8 cellular contexts compared by ENCODE assay signal in the genomic region with DNA sequence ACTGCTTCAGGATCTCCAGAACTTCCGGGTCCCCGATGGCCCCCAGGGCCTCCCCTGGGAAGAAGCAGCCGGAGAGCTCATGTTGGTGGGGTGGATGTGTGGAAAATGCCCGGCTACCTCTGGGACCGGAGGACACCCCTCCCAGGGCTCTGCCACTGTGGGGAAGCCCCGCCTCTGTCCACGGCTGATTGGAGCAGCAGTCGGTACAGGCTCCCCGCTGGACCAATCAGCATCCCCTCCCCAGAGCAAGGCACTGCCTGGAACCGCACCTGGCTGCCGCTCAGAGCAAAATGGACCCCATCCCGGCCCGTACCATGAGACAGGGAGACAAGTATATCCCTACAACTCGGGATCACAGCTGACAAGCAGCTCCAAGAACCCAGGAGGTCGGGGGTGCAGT. TPM values are rescaled to one million over a fixed set of nuclear protein-coding genes. Genes with fewer than 3 reads are reported as not detected.
DNase-seq lines count a peak whose midpoint lies in the region; ATAC-seq, FAIRE-seq and TF ChIP-seq lines count a peak whose summit lies in the region.

No MANE protein-coding gene starts in this region.

- H3K27me3 ChIP-seq in HCT116 (ENCODE audit: insufficient read depth, low read length) (no peaks in the 10 kb centered on the region), HepG2 (ENCODE audit: control insufficient read depth in 1 of 2, insufficient read depth in 2 of 2, low read length in 2 of 2) (no peaks in the 10 kb centered on the region; a peak in 1 of 5 replicates)

- H3K9me2 ChIP-seq in HCT116 (ENCODE audit: insufficient read depth) = no peaks in the 10 kb centered on the region

- 93% methylated on average over 6 of the region's 15 CpGs for WGBS in HepG2 (ENCODE audit: low lambda C conversion rate)

- TF ChIP-seq EP300 in HepG2 (IDR thresholded peaks at IDR 0.05; ENCODE audit: low read depth in 2 of 2, low read length in 2 of 2) (no peak), HepG2 (CRISPR knock-in tag; IDR thresholded peaks at IDR 0.05; ENCODE audit: borderline replicate concordance) (no peak)

- H3K4me2 ChIP-seq in HCT116 (ENCODE audit: low read length) (no peak overlapping the region), HepG2 (ENCODE audit: low read depth, low read length) (no peak overlapping the region)

- TF ChIP-seq CTCF in HCT116 (IDR thresholded peaks at IDR 0.05 in 2 of 3, conservative IDR thresholded peaks at IDR 0.05 in 1 of 3; ENCODE audit: borderline replicate concordance in 1 of 3, insufficient read depth in 1 of 3, low read depth in 2 of 3, low read length in 2 of 3) = no peak
- TF ChIP-seq CTCF in HepG2 (CRISPR knock-in tag; IDR thresholded peaks at IDR 0.05) = no peak

- TF ChIP-seq RAD21 in HCT116 (IDR thresholded peaks at IDR 0.05; ENCODE audit: low read depth) = no peak
- no peak for TF ChIP-seq RAD21 in HepG2 (CRISPR knock-in tag; IDR thresholded peaks at IDR 0.05)

- BruUV-seq in HCT116 (replicated peaks; lab: Mats Ljungman, UMichigan) (no TSS peak), HepG2 (replicated peaks; lab: Mats Ljungman, UMichigan) (no TSS peak)

- H3K27ac Mint-ChIP-seq in activated T-helper 2 cell treated with anti-CD3 and anti-CD28 coated beads, Interferon-gamma antibody, Interleukin-2, Interleukin-4, amounts not matched to agents 10 μg/mL and 5 μg/mL and 100 μg/mL, durations not matched to agents 14 hours and 24 hours and 36 hours = no peak overlapping the region

- no peaks in the 10 kb centered on the region for H3K9me3 ChIP-seq in HCT116 (ENCODE audit: control insufficient read depth in 1 of 2, insufficient read depth in 1 of 2, low read depth in 1 of 2, low read length in 2 of 2)
- no peaks in the 10 kb centered on the region for H3K9me3 ChIP-seq in HepG2 (ENCODE audit: low read length)

- CTCF ChIA-PET in HCT116 (lab: Charles Lee) (interaction anchor here (1.3 kb wide), 1 partner anchor 9 kb away, joined by 6 read pairs; no protein-coding TSS in a partner anchor), HepG2 (lab: Yijun Ruan, JAX; ENCODE audit: low intra/inter-chr PET ratio, low total read pairs) (no interaction called here)

- H4K20me1 ChIP-seq in HCT116 (ENCODE audit: insufficient read depth) = no peaks in the 10 kb centered on the region
- no peaks in the 10 kb centered on the region for H4K20me1 ChIP-seq in HepG2 (ENCODE audit: insufficient read depth, low read length)

- H3K4me3 Mint-ChIP-seq in activated T-helper 2 cell treated with anti-CD3 and anti-CD28 coated beads, Interferon-gamma antibody, Interleukin-2, Interleukin-4, amounts not matched to agents 10 μg/mL and 5 μg/mL and 100 μg/mL, durations not matched to agents 14 hours and 24 hours and 36 hours (ENCODE audit: low read depth) = peak overlapping the region; percentile 21

- H3K79me2 ChIP-seq in HCT116 (ENCODE audit: insufficient read depth, low read length) (peaks cover 24% of the 10 kb centered on the region), HepG2 (ENCODE audit: insufficient read depth, low read length) (peaks cover 15% of the 10 kb centered on the region)

- no peaks in the 10 kb centered on the region for H3K27me3 Mint-ChIP-seq in activated T-helper 2 cell treated with anti-CD3 and anti-CD28 coated beads, Interferon-gamma antibody, Interleukin-2, Interleukin-4, amounts not matched to agents 10 μg/mL and 5 μg/mL and 100 μg/mL, durations not matched to agents 14 hours and 24 hours and 36 hours (ENCODE audit: low read depth)

- no peak for FAIRE-seq in HepG2 (lab: Jason Lieb, UNC)

- in situ Hi-C loops in HepG2 (cut with HindIII; ENCODE audit: extremely low pct_ligation_motif_present, low pct_unique_long_range_greater_than_20kb) = no loop called here

- intact Hi-C loops in HCT116 (cut with micrococcal nuclease) (no loop called here), HepG2 (cut with micrococcal nuclease; ENCODE audit: unreplicated experiment) (no loop called here)
- intact Hi-C loops in activated T-helper 2 cell treated with anti-CD3 and anti-CD28 coated beads, Interferon-gamma antibody, Interleukin-2, Interleukin-4, amounts not matched to agents 10 μg/mL and 5 μg/mL and 100 μg/mL, durations not matched to agents 14 hours and 24 hours and 36 hours (cut with micrococcal nuclease) = no loop called here

- POLR2A ChIA-PET in HCT116 (lab: Charles Lee) = interaction anchor here (1.2 kb wide), 1 partner anchor 9 kb away, joined by 3 read pairs; no protein-coding TSS in a partner anchor
- POLR2A ChIA-PET in HepG2 (lab: Yijun Ruan, JAX) = interaction anchor here (1.0 kb wide), 1 partner anchor 13 kb away, joined by 3 read pairs; a partner anchor contains a TSS

- H2AFZ ChIP-seq in HCT116 (ENCODE audit: low read depth, low read length, poor library complexity, severe bottlenecking) (no peak overlapping the region), HepG2 (ENCODE audit: low read length) (no peak overlapping the region)

- ATAC-seq in HCT116 (peak; percentile 98), HepG2 (peak; percentile 40), GM19395 (IDR thresholded peaks at IDR 0.05; ENCODE audit: unreplicated experiment) (no peak)

- peaks cover 45% of the 10 kb centered on the region for H3K36me3 Mint-ChIP-seq in activated T-helper 2 cell treated with anti-CD3 and anti-CD28 coated beads, Interferon-gamma antibody, Interleukin-2, Interleukin-4, amounts not matched to agents 10 μg/mL and 5 μg/mL and 100 μg/mL, durations not matched to agents 14 hours and 24 hours and 36 hours (ENCODE audit: low read depth)

- H3K36me3 ChIP-seq in HCT116 (ENCODE audit: control insufficient read depth in 1 of 2, insufficient read depth in 2 of 2, low read length in 2 of 2) (peaks cover 2 to 22% of the 10 kb centered on the region in 2 experiments; a peak in 3 of 4 replicates), HepG2 (replicated peaks in 1 of 2; ENCODE audit: control insufficient read depth in 1 of 2, insufficient read depth in 2 of 2, low read length in 2 of 2) (peaks cover 11 to 50% of the 10 kb centered on the region in 2 experiments; a peak in 4 of 5 replicates)

- RAD21 ChIA-PET in HCT116 (lab: Charles Lee; ENCODE audit: low non-redundant PET in 1 of 2, low total read pairs in 2 of 2, uncharacterized antibody in 2 of 2, unreplicated experiment in 2 of 2) = no interaction called here

- TF ChIP-seq POLR2A in HCT116 (IDR thresholded peaks at IDR 0.05; ENCODE audit: borderline replicate concordance, extremely low read depth, insufficient read depth, insufficient read length) = no peak
- TF ChIP-seq POLR2A in HepG2 (IDR thresholded peaks at IDR 0.05; ENCODE audit: insufficient read depth in 1 of 2, low read depth in 2 of 2, low read length in 2 of 2) = no peak

- peaks cover 5% of the 10 kb centered on the region for H3K4me1 Mint-ChIP-seq in activated T-helper 2 cell treated with anti-CD3 and anti-CD28 coated beads, Interferon-gamma antibody, Interleukin-2, Interleukin-4, amounts not matched to agents 10 μg/mL and 5 μg/mL and 100 μg/mL, durations not matched to agents 14 hours and 24 hours and 36 hours (ENCODE audit: low read depth)

- H3K9me3 Mint-ChIP-seq in activated T-helper 2 cell treated with anti-CD3 and anti-CD28 coated beads, Interferon-gamma antibody, Interleukin-2, Interleukin-4, amounts not matched to agents 10 μg/mL and 5 μg/mL and 100 μg/mL, durations not matched to agents 14 hours and 24 hours and 36 hours = no peaks in the 10 kb centered on the region

- H3K27ac ChIP-seq in HCT116 (ENCODE audit: low read depth, low read length) (no peak overlapping the region), HepG2 (ENCODE audit: extremely low read length, insufficient read depth, low read length) (no peak overlapping the region)

- H3K4me3 ChIP-seq in HCT116 (replicated peaks in 1 of 2; ENCODE audit: low read depth in 1 of 2, low read length in 2 of 2) (no peak overlapping the region), HepG2 (replicated peaks in 1 of 3; ENCODE audit: insufficient read depth in 1 of 3, low read depth in 2 of 3, low read length in 3 of 3) (no peak overlapping the region)

- DNase-seq in AG08396 (ENCODE audit: low spot score) (peak; percentile 87), HCT116 (ENCODE audit: low read depth, low spot score) (no peak), HepG2 (ENCODE audit: low spot score) (no peak), NCI-H1694 (lab: John Stamatoyannopoulos, UW) (no peak), activated gamma-delta T cell (lab: John Stamatoyannopoulos, UW) (no peak), NCI-H1092 (lab: John Stamatoyannopoulos, UW) (no peak)
- DNase-seq in activated T-helper 2 cell treated with anti-CD3 and anti-CD28 coated beads, Interferon-gamma antibody, Interleukin-2, Interleukin-4, amounts not matched to agents 10 μg/mL and 5 μg/mL and 100 μg/mL, durations not matched to agents 14 hours and 24 hours and 36 hours (ENCODE audit: low spot score) = no peak

- H3K9ac ChIP-seq in HCT116 (ENCODE audit: low read length) (no peak overlapping the region), HepG2 (ENCODE audit: insufficient read depth, low read depth, low read length) (no peak overlapping the region)

- H3K4me1 ChIP-seq in HCT116 (ENCODE audit: control insufficient read depth in 1 of 2, insufficient read depth in 2 of 2, low read length in 2 of 2) (peaks cover 2% of the 10 kb centered on the region in 2 experiments; a peak in 2 of 4 replicates), HepG2 (ENCODE audit: insufficient read depth, low read length) (peaks cover 16% of the 10 kb centered on the region)

RNA-seq across cellular contexts. Expression of a gene that starts 6.4 kb away (rescaled TPM):
- total RNA-seq in HCT116 (2021; ENCODE audit: unreplicated experiment) (20.9 TPM), HepG2 (2016; rRNA removed; fragmentation: Illumina TruSeq; extraction: Trizol) (10.3 and 13.7 TPM in 2 replicates)
- 15.9 and 20.8 TPM in 2 replicates for polyA plus RNA-seq in HCT116 (2012)
- total RNA-seq in activated T-helper 2 cell treated with anti-CD3 and anti-CD28 coated beads, Interferon-gamma antibody, Interleukin-2, Interleukin-4, amounts not matched to agents 10 μg/mL and 5 μg/mL and 100 μg/mL, durations not matched to agents 14 hours and 24 hours and 36 hours = 19.7 and 20.6 TPM in 2 replicates
- total RNA-seq in HepG2 (2016; cell fraction: cytosol; rRNA removed; fragmentation: Illumina TruSeq; extraction: Trizol; ENCODE audit: low read depth) = 2.2 TPM in 2 replicates
- 10.1 and 13.2 TPM in 2 replicates for total RNA-seq in HepG2 (2016; cell fraction: insoluble cytoplasmic fraction; rRNA removed; fragmentation: Illumina TruSeq; extraction: Trizol)
- total RNA-seq in HepG2 (2016; cell fraction: membrane; rRNA removed; fragmentation: Illumina TruSeq; extraction: Trizol) = 5.2 and 7.2 TPM in 2 replicates
- total RNA-seq in HepG2 (2016; cell fraction: nucleus; rRNA removed; fragmentation: Illumina TruSeq; extraction: Trizol) = 5.0 and 6.8 TPM in 2 replicates
- 3.5 and 4.8 TPM in 2 replicates for polyA plus RNA-seq in HepG2 (2011; rRNA removed)
- 4.6 and 9.1 TPM in 2 replicates for polyA plus RNA-seq in HepG2 (2011; cell fraction: cytosol; rRNA removed)
- 7.4 and 8.4 TPM in 2 replicates for polyA plus RNA-seq in HepG2 (2011; cell fraction: nucleus; rRNA removed)
- 4.7 and 7.0 TPM in 2 replicates for polyA plus RNA-seq in HepG2 (2012)
- polyA plus RNA-seq in HepG2 (2016; cell fraction: cytosol; fragmentation: Illumina TruSeq; extraction: Trizol; ENCODE audit: low read depth) = 1.5 and 2.2 TPM in 2 replicates
- polyA plus RNA-seq in HepG2 (2016; cell fraction: insoluble cytoplasmic fraction; fragmentation: Illumina TruSeq; extraction: Trizol; ENCODE audit: low read depth) = 12.2 and 13.2 TPM in 2 replicates
- polyA plus RNA-seq in HepG2 (2016; cell fraction: membrane; fragmentation: Illumina TruSeq; extraction: Trizol; ENCODE audit: low read depth) = 3.7 and 4.3 TPM in 2 replicates
- polyA plus RNA-seq in HepG2 (2016; cell fraction: nucleus; fragmentation: Illumina TruSeq; extraction: Trizol; ENCODE audit: insufficient read depth, low read depth) = 10.0 and 11.0 TPM in 2 replicates
- 5.5 and 8.1 TPM in 2 replicates for polyA minus RNA-seq in HepG2 (2011; rRNA and poly(A)+ RNA removed; ENCODE audit: low replicate concordance)
- 4.5 and 6.8 TPM in 2 replicates for polyA minus RNA-seq in HepG2 (2011; cell fraction: cytosol; rRNA and poly(A)+ RNA removed)
- polyA minus RNA-seq in HepG2 (2011; cell fraction: nucleus; rRNA and poly(A)+ RNA removed) = 3.5 and 5.0 TPM in 2 replicates

RNA-seq across cellular contexts. Expression of a gene that starts 10.8 kb away (rescaled TPM):
- total RNA-seq in HCT116 (2021; ENCODE audit: unreplicated experiment) (not detected), HepG2 (2016; rRNA removed; fragmentation: Illumina TruSeq; extraction: Trizol) (not detected in 2 replicates)
- not detected in 2 replicates for polyA plus RNA-seq in HCT116 (2012)
- not detected in 2 replicates for total RNA-seq in activated T-helper 2 cell treated with anti-CD3 and anti-CD28 coated beads, Interferon-gamma antibody, Interleukin-2, Interleukin-4, amounts not matched to agents 10 μg/mL and 5 μg/mL and 100 μg/mL, durations not matched to agents 14 hours and 24 hours and 36 hours
- total RNA-seq in HepG2 (2016; cell fraction: cytosol; rRNA removed; fragmentation: Illumina TruSeq; extraction: Trizol; ENCODE audit: low read depth) = not detected in 2 replicates
- total RNA-seq in HepG2 (2016; cell fraction: insoluble cytoplasmic fraction; rRNA removed; fragmentation: Illumina TruSeq; extraction: Trizol) = not detected in 2 replicates
- not detected in 2 replicates for total RNA-seq in HepG2 (2016; cell fraction: membrane; rRNA removed; fragmentation: Illumina TruSeq; extraction: Trizol)
- not detected in 2 replicates for total RNA-seq in HepG2 (2016; cell fraction: nucleus; rRNA removed; fragmentation: Illumina TruSeq; extraction: Trizol)
- not detected in 2 replicates for polyA plus RNA-seq in HepG2 (2011; rRNA removed)
- polyA plus RNA-seq in HepG2 (2011; cell fraction: cytosol; rRNA removed) = not detected in 2 replicates
- polyA plus RNA-seq in HepG2 (2011; cell fraction: nucleus; rRNA removed) = not detected in 2 replicates
- polyA plus RNA-seq in HepG2 (2012) = not detected in 2 replicates
- polyA plus RNA-seq in HepG2 (2016; cell fraction: cytosol; fragmentation: Illumina TruSeq; extraction: Trizol; ENCODE audit: low read depth) = not detected in 2 replicates
- polyA plus RNA-seq in HepG2 (2016; cell fraction: insoluble cytoplasmic fraction; fragmentation: Illumina TruSeq; extraction: Trizol; ENCODE audit: low read depth) = not detected in 2 replicates
- polyA plus RNA-seq in HepG2 (2016; cell fraction: membrane; fragmentation: Illumina TruSeq; extraction: Trizol; ENCODE audit: low read depth) = not detected in 2 replicates
- polyA plus RNA-seq in HepG2 (2016; cell fraction: nucleus; fragmentation: Illumina TruSeq; extraction: Trizol; ENCODE audit: insufficient read depth, low read depth) = not detected in 2 replicates
- not detected in 2 replicates for polyA minus RNA-seq in HepG2 (2011; rRNA and poly(A)+ RNA removed; ENCODE audit: low replicate concordance)
- polyA minus RNA-seq in HepG2 (2011; cell fraction: cytosol; rRNA and poly(A)+ RNA removed) = not detected in 2 replicates
- polyA minus RNA-seq in HepG2 (2011; cell fraction: nucleus; rRNA and poly(A)+ RNA removed) = not detected in 2 replicates

RNA-seq across cellular contexts. Expression of a gene that starts 12.1 kb away (rescaled TPM):
- total RNA-seq in HCT116 (2021; ENCODE audit: unreplicated experiment) (60.3 TPM), HepG2 (2016; rRNA removed; fragmentation: Illumina TruSeq; extraction: Trizol) (18.3 and 29.0 TPM in 2 replicates)
- polyA plus RNA-seq in HCT116 (2012) = 64.5 and 76.2 TPM in 2 replicates
- 44.3 and 49.2 TPM in 2 replicates for total RNA-seq in activated T-helper 2 cell treated with anti-CD3 and anti-CD28 coated beads, Interferon-gamma antibody, Interleukin-2, Interleukin-4, amounts not matched to agents 10 μg/mL and 5 μg/mL and 100 μg/mL, durations not matched to agents 14 hours and 24 hours and 36 hours
- total RNA-seq in HepG2 (2016; cell fraction: cytosol; rRNA removed; fragmentation: Illumina TruSeq; extraction: Trizol; ENCODE audit: low read depth) = 7.3 and 8.3 TPM in 2 replicates
- 14.2 and 28.7 TPM in 2 replicates for total RNA-seq in HepG2 (2016; cell fraction: insoluble cytoplasmic fraction; rRNA removed; fragmentation: Illumina TruSeq; extraction: Trizol)
- total RNA-seq in HepG2 (2016; cell fraction: membrane; rRNA removed; fragmentation: Illumina TruSeq; extraction: Trizol) = 11.9 and 12.1 TPM in 2 replicates
- 13.9 and 16.7 TPM in 2 replicates for total RNA-seq in HepG2 (2016; cell fraction: nucleus; rRNA removed; fragmentation: Illumina TruSeq; extraction: Trizol)
- 30.8 and 39.2 TPM in 2 replicates for polyA plus RNA-seq in HepG2 (2011; rRNA removed)
- 14.2 and 18.0 TPM in 2 replicates for polyA plus RNA-seq in HepG2 (2011; cell fraction: cytosol; rRNA removed)
- polyA plus RNA-seq in HepG2 (2011; cell fraction: nucleus; rRNA removed) = 95.9 and 102 TPM in 2 replicates
- 24.3 and 37.8 TPM in 2 replicates for polyA plus RNA-seq in HepG2 (2012)
- 1.6 and 2.9 TPM in 2 replicates for polyA plus RNA-seq in HepG2 (2016; cell fraction: cytosol; fragmentation: Illumina TruSeq; extraction: Trizol; ENCODE audit: low read depth)
- polyA plus RNA-seq in HepG2 (2016; cell fraction: insoluble cytoplasmic fraction; fragmentation: Illumina TruSeq; extraction: Trizol; ENCODE audit: low read depth) = 17.3 and 26.9 TPM in 2 replicates
- polyA plus RNA-seq in HepG2 (2016; cell fraction: membrane; fragmentation: Illumina TruSeq; extraction: Trizol; ENCODE audit: low read depth) = 6.0 and 6.7 TPM in 2 replicates
- 52.3 and 54.5 TPM in 2 replicates for polyA plus RNA-seq in HepG2 (2016; cell fraction: nucleus; fragmentation: Illumina TruSeq; extraction: Trizol; ENCODE audit: insufficient read depth, low read depth)
- 18.4 and 43.6 TPM in 2 replicates for polyA minus RNA-seq in HepG2 (2011; rRNA and poly(A)+ RNA removed; ENCODE audit: low replicate concordance)
- polyA minus RNA-seq in HepG2 (2011; cell fraction: cytosol; rRNA and poly(A)+ RNA removed) = 15.1 and 16.5 TPM in 2 replicates
- 17.9 and 24.6 TPM in 2 replicates for polyA minus RNA-seq in HepG2 (2011; cell fraction: nucleus; rRNA and poly(A)+ RNA removed)

RNA-seq across cellular contexts. Expression of a gene that starts 13.7 kb away (rescaled TPM):
- total RNA-seq in HCT116 (2021; ENCODE audit: unreplicated experiment) (not detected), HepG2 (2016; rRNA removed; fragmentation: Illumina TruSeq; extraction: Trizol) (47.4 and 70.6 TPM in 2 replicates)
- polyA plus RNA-seq in HCT116 (2012) = 0.10 and 0.12 TPM in 2 replicates
- 0.51 and 0.84 TPM in 2 replicates for total RNA-seq in activated T-helper 2 cell treated with anti-CD3 and anti-CD28 coated beads, Interferon-gamma antibody, Interleukin-2, Interleukin-4, amounts not matched to agents 10 μg/mL and 5 μg/mL and 100 μg/mL, durations not matched to agents 14 hours and 24 hours and 36 hours
- 29.6 and 43.2 TPM in 2 replicates for total RNA-seq in HepG2 (2016; cell fraction: cytosol; rRNA removed; fragmentation: Illumina TruSeq; extraction: Trizol; ENCODE audit: low read depth)
- total RNA-seq in HepG2 (2016; cell fraction: insoluble cytoplasmic fraction; rRNA removed; fragmentation: Illumina TruSeq; extraction: Trizol) = 47.9 and 76.1 TPM in 2 replicates
- 38.7 and 54.4 TPM in 2 replicates for total RNA-seq in HepG2 (2016; cell fraction: membrane; rRNA removed; fragmentation: Illumina TruSeq; extraction: Trizol)
- total RNA-seq in HepG2 (2016; cell fraction: nucleus; rRNA removed; fragmentation: Illumina TruSeq; extraction: Trizol) = 42.5 and 49.4 TPM in 2 replicates
- polyA plus RNA-seq in HepG2 (2011; rRNA removed) = 9.0 and 11.2 TPM in 2 replicates
- polyA plus RNA-seq in HepG2 (2011; cell fraction: cytosol; rRNA removed) = 9.6 and 9.7 TPM in 2 replicates
- 3.7 and 4.5 TPM in 2 replicates for polyA plus RNA-seq in HepG2 (2011; cell fraction: nucleus; rRNA removed)
- polyA plus RNA-seq in HepG2 (2012) = 11.7 and 27.5 TPM in 2 replicates
- 59.2 and 77.1 TPM in 2 replicates for polyA plus RNA-seq in HepG2 (2016; cell fraction: cytosol; fragmentation: Illumina TruSeq; extraction: Trizol; ENCODE audit: low read depth)
- 77.8 and 93.1 TPM in 2 replicates for polyA plus RNA-seq in HepG2 (2016; cell fraction: insoluble cytoplasmic fraction; fragmentation: Illumina TruSeq; extraction: Trizol; ENCODE audit: low read depth)
- 72.5 and 86.0 TPM in 2 replicates for polyA plus RNA-seq in HepG2 (2016; cell fraction: membrane; fragmentation: Illumina TruSeq; extraction: Trizol; ENCODE audit: low read depth)
- 132 and 146 TPM in 2 replicates for polyA plus RNA-seq in HepG2 (2016; cell fraction: nucleus; fragmentation: Illumina TruSeq; extraction: Trizol; ENCODE audit: insufficient read depth, low read depth)
- 0.51 and 3.8 TPM in 2 replicates for polyA minus RNA-seq in HepG2 (2011; rRNA and poly(A)+ RNA removed; ENCODE audit: low replicate concordance)
- polyA minus RNA-seq in HepG2 (2011; cell fraction: cytosol; rRNA and poly(A)+ RNA removed) = 3.0 and 6.0 TPM in 2 replicates
- polyA minus RNA-seq in HepG2 (2011; cell fraction: nucleus; rRNA and poly(A)+ RNA removed) = 0.64 and 1.4 TPM in 2 replicates

RNA-seq across cellular contexts. Expression of a gene that starts 44.9 kb away (rescaled TPM):
- total RNA-seq in HCT116 (2021; ENCODE audit: unreplicated experiment) (1.2 TPM), HepG2 (2016; rRNA removed; fragmentation: Illumina TruSeq; extraction: Trizol) (not detected in 2 replicates)
- polyA plus RNA-seq in HCT116 (2012) = 1.1 and 1.9 TPM in 2 replicates
- total RNA-seq in activated T-helper 2 cell treated with anti-CD3 and anti-CD28 coated beads, Interferon-gamma antibody, Interleukin-2, Interleukin-4, amounts not matched to agents 10 μg/mL and 5 μg/mL and 100 μg/mL, durations not matched to agents 14 hours and 24 hours and 36 hours = 2.0 and 2.5 TPM in 2 replicates
- not detected in 2 replicates for total RNA-seq in HepG2 (2016; cell fraction: cytosol; rRNA removed; fragmentation: Illumina TruSeq; extraction: Trizol; ENCODE audit: low read depth)
- not detected in 2 replicates for total RNA-seq in HepG2 (2016; cell fraction: insoluble cytoplasmic fraction; rRNA removed; fragmentation: Illumina TruSeq; extraction: Trizol)
- not detected in 2 replicates for total RNA-seq in HepG2 (2016; cell fraction: membrane; rRNA removed; fragmentation: Illumina TruSeq; extraction: Trizol)
- not detected in 2 replicates for total RNA-seq in HepG2 (2016; cell fraction: nucleus; rRNA removed; fragmentation: Illumina TruSeq; extraction: Trizol)
- polyA plus RNA-seq in HepG2 (2011; rRNA removed) = not detected in 2 replicates
- polyA plus RNA-seq in HepG2 (2011; cell fraction: cytosol; rRNA removed) = not detected in 2 replicates
- 0.32 TPM in 1 of 2 replicates, not detected in the other for polyA plus RNA-seq in HepG2 (2011; cell fraction: nucleus; rRNA removed)
- 0.24 and 0.35 TPM in 2 replicates for polyA plus RNA-seq in HepG2 (2012)
- polyA plus RNA-seq in HepG2 (2016; cell fraction: cytosol; fragmentation: Illumina TruSeq; extraction: Trizol; ENCODE audit: low read depth) = not detected in 2 replicates
- not detected in 2 replicates for polyA plus RNA-seq in HepG2 (2016; cell fraction: insoluble cytoplasmic fraction; fragmentation: Illumina TruSeq; extraction: Trizol; ENCODE audit: low read depth)
- polyA plus RNA-seq in HepG2 (2016; cell fraction: membrane; fragmentation: Illumina TruSeq; extraction: Trizol; ENCODE audit: low read depth) = not detected in 2 replicates
- polyA plus RNA-seq in HepG2 (2016; cell fraction: nucleus; fragmentation: Illumina TruSeq; extraction: Trizol; ENCODE audit: insufficient read depth, low read depth) = not detected in 2 replicates
- polyA minus RNA-seq in HepG2 (2011; rRNA and poly(A)+ RNA removed; ENCODE audit: low replicate concordance) = not detected in 2 replicates
- not detected in 2 replicates for polyA minus RNA-seq in HepG2 (2011; cell fraction: cytosol; rRNA and poly(A)+ RNA removed)
- not detected in 2 replicates for polyA minus RNA-seq in HepG2 (2011; cell fraction: nucleus; rRNA and poly(A)+ RNA removed)
